Comparison of ENCODE assay signal across 2 cellular contexts in genomic region chr5:113606298-113607134, GRCh38.
A peak's percentile ranks its signal among the peaks of the same experiment; 100 is the strongest.
TF ChIP-seq lines count a peak whose summit lies in the region.

No MANE protein-coding gene starts in this region.

TF ChIP-seq in SK-N-SH treated with all-trans-retinoic acid at 6 μM for 48 hours, 23 proteins besides CTCF, POLR2A, EP300 and RAD21 (continued from another document):
- TF ChIP-seq GLIS3 (CRISPR knock-in tag; IDR thresholded peaks at IDR 0.05), result no peak
- TF ChIP-seq POU6F1 (CRISPR knock-in tag; IDR thresholded peaks at IDR 0.05; ENCODE audit: borderline replicate concordance, low read depth), result no peak
- TF ChIP-seq ZFP30 (CRISPR knock-in tag; IDR thresholded peaks at IDR 0.05), result no peak
- TF ChIP-seq OSR1 (CRISPR knock-in tag; IDR thresholded peaks at IDR 0.05), result no peak
- TF ChIP-seq ISL1 (CRISPR knock-in tag; IDR thresholded peaks at IDR 0.05), result no peak
- TF ChIP-seq ZNF8 (CRISPR knock-in tag; IDR thresholded peaks at IDR 0.05), result no peak
- no peak for TF ChIP-seq ZFP3 (CRISPR knock-in tag; IDR thresholded peaks at IDR 0.05)

TF ChIP-seq in GM12878, 131 proteins besides CTCF, POLR2A, EP300 and RAD21 (continued from another document):
- TF ChIP-seq BCLAF1 (IDR thresholded peaks at IDR 0.05) (no peak), SMC3 (IDR thresholded peaks at IDR 0.05; ENCODE audit: borderline replicate concordance, low read length) (peak; percentile 75; the same call in 1 of the 2 replicates)
